ENCODE assay signal across 12 cellular contexts in the genomic region with DNA sequence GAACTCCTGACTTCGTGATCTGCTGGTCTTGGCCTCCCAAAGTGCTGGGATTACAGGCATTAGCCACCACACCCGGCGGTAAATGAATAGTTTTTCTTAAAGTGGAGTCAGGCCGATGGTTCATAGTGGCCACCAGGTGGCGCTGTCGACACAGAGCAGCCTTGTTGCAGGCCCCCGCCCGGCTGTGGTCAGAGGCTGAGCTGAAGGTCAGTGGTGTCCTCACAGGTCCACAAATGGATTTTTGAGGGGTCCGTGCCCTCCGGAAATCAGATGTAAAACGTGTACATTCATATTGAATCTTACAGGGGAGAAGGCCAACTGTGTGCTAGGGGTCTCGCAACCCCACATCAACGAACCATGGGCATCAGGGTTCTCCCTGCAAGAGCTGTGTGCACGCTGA. TPM values are rescaled to one million over a fixed set of nuclear protein-coding genes. Genes with fewer than 3 reads are reported as not detected.
DNase-seq lines count a peak whose midpoint lies in the region; ATAC-seq, FAIRE-seq and TF ChIP-seq lines count a peak whose summit lies in the region.
"Had no signal": no experiment of that assay in that cellular context is flagged by ENCODE, and none has a peak within 500 bp of the region (broad histone marks: within the 10 kb centered on the region; RNA-seq: fewer than 3 reads in every experiment).

No MANE protein-coding gene starts in this region.

- intact Hi-C loops in HepG2 (cut with micrococcal nuclease; ENCODE audit: unreplicated experiment): no loop called here

- no TSS peak for BruUV-seq in HepG2 (replicated peaks; lab: Mats Ljungman, UMichigan)

- H3K4me1 Mint-ChIP-seq in activated naive CD8-positive, alpha-beta T cell treated with anti-CD3 and anti-CD28 coated beads, Interleukin-2, amount 50 U/mL, for 24 hours: no peaks in the 10 kb centered on the region
- H3K4me1 Mint-ChIP-seq: activated naive CD8-positive, alpha-beta T cell treated with anti-CD3 and anti-CD28 coated beads, Interleukin-2, amount 10 ng/mL, durations not matched to agents 7 days and 5 days had no signal

- no peak overlapping the region for H3K4me2 ChIP-seq in HepG2 (ENCODE audit: low read depth, low read length)

- TF ChIP-seq EP300 in HepG2 (IDR thresholded peaks at IDR 0.05; ENCODE audit: low read depth in 2 of 2, low read length in 2 of 2) (no peak), HepG2 (CRISPR knock-in tag; IDR thresholded peaks at IDR 0.05; ENCODE audit: borderline replicate concordance) (no peak)

- no peaks in the 10 kb centered on the region for H3K27me3 ChIP-seq in BE2C
- H3K27me3 ChIP-seq in HepG2 (ENCODE audit: control insufficient read depth in 1 of 2, insufficient read depth in 2 of 2, low read length in 2 of 2): no peaks in the 10 kb centered on the region

- over 99% methylated on average over 12 of the region's 14 CpGs for WGBS in HepG2 (ENCODE audit: low lambda C conversion rate)

- TF ChIP-seq CTCF in BE2C (IDR thresholded peaks at IDR 0.05; ENCODE audit: low read depth, low read length) (peak; percentile 77), GM13976 (IDR thresholded peaks at IDR 0.05; ENCODE audit: borderline replicate concordance, control extremely low read depth, extremely low read depth, insufficient read depth, missing control alignments) (peak; percentile 34), HepG2 (CRISPR knock-in tag; IDR thresholded peaks at IDR 0.05) (peak; percentile 79)

- no peak overlapping the region for H3K9ac ChIP-seq in HepG2 (ENCODE audit: insufficient read depth, low read depth, low read length)

- H3K4me1 ChIP-seq in BE2C (no peaks in the 10 kb centered on the region), HepG2 (ENCODE audit: insufficient read depth, low read length) (no peaks in the 10 kb centered on the region)

- FAIRE-seq in HepG2 (lab: Jason Lieb, UNC): no peak
- FAIRE-seq: GM18507, islet of Langerhans had no signal

- H3K79me2 ChIP-seq in HepG2 (ENCODE audit: insufficient read depth, low read length): no peaks in the 10 kb centered on the region

- POLR2A ChIA-PET in HepG2 (lab: Yijun Ruan, JAX): interaction anchor here (0.7 to 1.5 kb wide), 7 partner anchors 9 to 46 kb away, joined by 3 to 6 read pairs (median 4); no protein-coding TSS in a partner anchor

- H3K36me3 Mint-ChIP-seq in activated naive CD8-positive, alpha-beta T cell treated with anti-CD3 and anti-CD28 coated beads, Interleukin-2, amount 50 U/mL, for 24 hours (ENCODE audit: low read depth): peaks cover 23% of the 10 kb centered on the region

- peaks cover 3% of the 10 kb centered on the region for H3K9me3 Mint-ChIP-seq in activated naive CD8-positive, alpha-beta T cell treated with anti-CD3 and anti-CD28 coated beads, Interleukin-2, amount 50 U/mL, for 24 hours

- DNase-seq in BE2C (peak; percentile 20), GM13976 (ENCODE audit: low spot score) (no peak), HepG2 (ENCODE audit: low spot score) (no peak), NCI-H345 (lab: John Stamatoyannopoulos, UW) (no peak), NCI-H1105 (lab: John Stamatoyannopoulos, UW) (no peak), cerebellar cortex (ENCODE audit: low spot score) (no peak), SK-N-DZ (ENCODE audit: low spot score) (no peak)
- DNase-seq in activated naive CD8-positive, alpha-beta T cell treated with anti-CD3 and anti-CD28 coated beads, Interleukin-2, amount 50 U/mL, for 24 hours: peak; percentile 31
- DNase-seq: activated naive CD8-positive, alpha-beta T cell treated with anti-CD3 and anti-CD28 coated beads, Interleukin-2, amount 10 ng/mL, durations not matched to agents 7 days and 5 days; NK-92 treated with Interleukin-12 subunit alpha and Interleukin-12 subunit beta, amount 100 ng/mL, for 24 hours had no signal

- H3K9me3 ChIP-seq in BE2C: peaks cover 5% of the 10 kb centered on the region; the same call in 1 of the 2 replicates
- no peaks in the 10 kb centered on the region for H3K9me3 ChIP-seq in HepG2 (ENCODE audit: low read length)

- no peak for ATAC-seq in activated naive CD8-positive, alpha-beta T cell treated with anti-CD3 and anti-CD28 coated beads, Interleukin-2, amount 50 U/mL, for 24 hours
- ATAC-seq in HepG2: peak; percentile 13; the same call in 1 of the 3 replicates

- TF ChIP-seq POLR2A in HepG2 (IDR thresholded peaks at IDR 0.05; ENCODE audit: insufficient read depth in 1 of 2, low read depth in 2 of 2, low read length in 2 of 2): no peak

- CTCF ChIA-PET in HepG2 (lab: Yijun Ruan, JAX; ENCODE audit: low intra/inter-chr PET ratio, low total read pairs): interaction anchor here (1.3 kb wide), 1 partner anchor 12 kb away, joined by 7 read pairs; no protein-coding TSS in a partner anchor

- H3K27me3 Mint-ChIP-seq in activated naive CD8-positive, alpha-beta T cell treated with anti-CD3 and anti-CD28 coated beads, Interleukin-2, amount 50 U/mL, for 24 hours: no peaks in the 10 kb centered on the region
- H3K27me3 Mint-ChIP-seq: activated naive CD8-positive, alpha-beta T cell treated with anti-CD3 and anti-CD28 coated beads, Interleukin-2, amount 10 ng/mL, durations not matched to agents 7 days and 5 days had no signal

- no peak overlapping the region for H2AFZ ChIP-seq in HepG2 (ENCODE audit: low read length)

- H3K27ac ChIP-seq in HepG2 (ENCODE audit: extremely low read length, insufficient read depth, low read length): no peak overlapping the region

- in situ Hi-C loops in GM13976 (cut with MboI; ENCODE audit: low sequenced_read_pairs, unreplicated experiment): no loop called here
- in situ Hi-C loops in HepG2 (cut with HindIII; ENCODE audit: extremely low pct_ligation_motif_present, low pct_unique_long_range_greater_than_20kb): no loop called here

- H3K4me3 ChIP-seq in BE2C (ENCODE audit: low read depth, low read length) (no peak overlapping the region), HepG2 (replicated peaks in 1 of 3; ENCODE audit: insufficient read depth in 1 of 3, low read depth in 2 of 3, low read length in 3 of 3) (no peak overlapping the region)

- TF ChIP-seq RAD21 in HepG2 (CRISPR knock-in tag; IDR thresholded peaks at IDR 0.05): peak; percentile 73; the same call in 1 of the 2 replicates

- H3K27ac Mint-ChIP-seq in activated naive CD8-positive, alpha-beta T cell treated with anti-CD3 and anti-CD28 coated beads, Interleukin-2, amount 50 U/mL, for 24 hours: no peak overlapping the region
- H3K27ac Mint-ChIP-seq: activated naive CD8-positive, alpha-beta T cell treated with anti-CD3 and anti-CD28 coated beads, Interleukin-2, amount 10 ng/mL, durations not matched to agents 7 days and 5 days had no signal

- H4K20me1 ChIP-seq in HepG2 (ENCODE audit: insufficient read depth, low read length): no peaks in the 10 kb centered on the region

- H3K36me3 ChIP-seq in BE2C (peaks cover 41% of the 10 kb centered on the region), HepG2 (replicated peaks in 1 of 2; ENCODE audit: control insufficient read depth in 1 of 2, insufficient read depth in 2 of 2, low read length in 2 of 2) (peaks cover 32 to 44% of the 10 kb centered on the region in 2 experiments)

- no peak overlapping the region for H3K4me3 Mint-ChIP-seq in activated naive CD8-positive, alpha-beta T cell treated with anti-CD3 and anti-CD28 coated beads, Interleukin-2, amount 50 U/mL, for 24 hours
- H3K4me3 Mint-ChIP-seq: activated naive CD8-positive, alpha-beta T cell treated with anti-CD3 and anti-CD28 coated beads, Interleukin-2, amount 10 ng/mL, durations not matched to agents 7 days and 5 days had no signal

RNA-seq across cellular contexts. Expression of gene WDR18, which starts 13.4 kb away (rescaled TPM):
- 247 TPM for polyA plus RNA-seq in BE2C (2012; ENCODE audit: insufficient read depth, insufficient read length, low read depth)
- 47.6 and 49.7 TPM in 2 replicates for total RNA-seq in HepG2 (2016; rRNA removed; fragmentation: Illumina TruSeq; extraction: Trizol)
- 26.1 and 29.1 TPM in 2 replicates for total RNA-seq in HepG2 (2016; cell fraction: cytosol; rRNA removed; fragmentation: Illumina TruSeq; extraction: Trizol; ENCODE audit: low read depth)
- total RNA-seq in HepG2 (2016; cell fraction: insoluble cytoplasmic fraction; rRNA removed; fragmentation: Illumina TruSeq; extraction: Trizol): 48.0 and 48.9 TPM in 2 replicates
- 31.0 and 31.9 TPM in 2 replicates for total RNA-seq in HepG2 (2016; cell fraction: membrane; rRNA removed; fragmentation: Illumina TruSeq; extraction: Trizol)
- total RNA-seq in HepG2 (2016; cell fraction: nucleus; rRNA removed; fragmentation: Illumina TruSeq; extraction: Trizol): 29.6 and 30.6 TPM in 2 replicates
- 36.4 and 44.6 TPM in 2 replicates for polyA plus RNA-seq in HepG2 (2011; rRNA removed)
- 25.5 and 56.5 TPM in 2 replicates for polyA plus RNA-seq in HepG2 (2011; cell fraction: cytosol; rRNA removed)
- polyA plus RNA-seq in HepG2 (2011; cell fraction: nucleus; rRNA removed): 182 and 212 TPM in 2 replicates
- polyA plus RNA-seq in HepG2 (2012): 32.8 and 36.1 TPM in 2 replicates
- polyA plus RNA-seq in HepG2 (2016; cell fraction: cytosol; fragmentation: Illumina TruSeq; extraction: Trizol; ENCODE audit: low read depth): 33.6 and 34.5 TPM in 2 replicates
- polyA plus RNA-seq in HepG2 (2016; cell fraction: insoluble cytoplasmic fraction; fragmentation: Illumina TruSeq; extraction: Trizol; ENCODE audit: low read depth): 54.6 and 65.2 TPM in 2 replicates
- polyA plus RNA-seq in HepG2 (2016; cell fraction: membrane; fragmentation: Illumina TruSeq; extraction: Trizol; ENCODE audit: low read depth): 27.0 and 27.2 TPM in 2 replicates
- 69.0 and 72.3 TPM in 2 replicates for polyA plus RNA-seq in HepG2 (2016; cell fraction: nucleus; fragmentation: Illumina TruSeq; extraction: Trizol; ENCODE audit: insufficient read depth, low read depth)
- 59.9 and 104 TPM in 2 replicates for polyA minus RNA-seq in HepG2 (2011; rRNA and poly(A)+ RNA removed; ENCODE audit: low replicate concordance)
- polyA minus RNA-seq in HepG2 (2011; cell fraction: cytosol; rRNA and poly(A)+ RNA removed): 40.3 and 49.5 TPM in 2 replicates
- 29.6 and 30.8 TPM in 2 replicates for polyA minus RNA-seq in HepG2 (2011; cell fraction: nucleus; rRNA and poly(A)+ RNA removed)
- 89.6 and 99.6 TPM in 2 replicates for polyA plus RNA-seq in SK-N-DZ (2014; cell fraction: cytosol; rRNA removed)
- 270 and 296 TPM in 2 replicates for polyA plus RNA-seq in SK-N-DZ (2014; cell fraction: nucleus; rRNA removed)

RNA-seq across cellular contexts. Expression of gene GRIN3B, which starts 29.5 kb away (rescaled TPM):
- polyA plus RNA-seq in BE2C (2012; ENCODE audit: insufficient read depth, insufficient read length, low read depth): 0.26 TPM
- total RNA-seq in HepG2 (2016; rRNA removed; fragmentation: Illumina TruSeq; extraction: Trizol): 0.07 TPM in 1 of 2 replicates, not detected in the other
- not detected in 2 replicates for total RNA-seq in HepG2 (2016; cell fraction: cytosol; rRNA removed; fragmentation: Illumina TruSeq; extraction: Trizol; ENCODE audit: low read depth)
- total RNA-seq in HepG2 (2016; cell fraction: insoluble cytoplasmic fraction; rRNA removed; fragmentation: Illumina TruSeq; extraction: Trizol): 0.17 TPM in 1 of 2 replicates, not detected in the other
- not detected in 2 replicates for total RNA-seq in HepG2 (2016; cell fraction: membrane; rRNA removed; fragmentation: Illumina TruSeq; extraction: Trizol)
- 0.28 TPM in 1 of 2 replicates, not detected in the other for total RNA-seq in HepG2 (2016; cell fraction: nucleus; rRNA removed; fragmentation: Illumina TruSeq; extraction: Trizol)
- 0.20 and 0.34 TPM in 2 replicates for polyA plus RNA-seq in HepG2 (2011; rRNA removed)
- 0.15 and 0.47 TPM in 2 replicates for polyA plus RNA-seq in HepG2 (2011; cell fraction: cytosol; rRNA removed)
- 2.8 and 7.1 TPM in 2 replicates for polyA plus RNA-seq in HepG2 (2011; cell fraction: nucleus; rRNA removed)
- 0.23 and 0.28 TPM in 2 replicates for polyA plus RNA-seq in HepG2 (2012)
- polyA plus RNA-seq in HepG2 (2016; cell fraction: cytosol; fragmentation: Illumina TruSeq; extraction: Trizol; ENCODE audit: low read depth): not detected in 2 replicates
- not detected in 2 replicates for polyA plus RNA-seq in HepG2 (2016; cell fraction: insoluble cytoplasmic fraction; fragmentation: Illumina TruSeq; extraction: Trizol; ENCODE audit: low read depth)
- polyA plus RNA-seq in HepG2 (2016; cell fraction: membrane; fragmentation: Illumina TruSeq; extraction: Trizol; ENCODE audit: low read depth): not detected in 2 replicates
- polyA plus RNA-seq in HepG2 (2016; cell fraction: nucleus; fragmentation: Illumina TruSeq; extraction: Trizol; ENCODE audit: insufficient read depth, low read depth): 0.27 and 0.38 TPM in 2 replicates
- polyA minus RNA-seq in HepG2 (2011; rRNA and poly(A)+ RNA removed; ENCODE audit: low replicate concordance): 0.42 TPM in 1 of 2 replicates, not detected in the other
- not detected in 2 replicates for polyA minus RNA-seq in HepG2 (2011; cell fraction: cytosol; rRNA and poly(A)+ RNA removed)
- polyA minus RNA-seq in HepG2 (2011; cell fraction: nucleus; rRNA and poly(A)+ RNA removed): 0.13 and 0.37 TPM in 2 replicates
- polyA plus RNA-seq in SK-N-DZ (2014; cell fraction: cytosol; rRNA removed): 2.6 TPM in 1 of 2 replicates, not detected in the other
- 1.9 TPM in 2 replicates for polyA plus RNA-seq in SK-N-DZ (2014; cell fraction: nucleus; rRNA removed)
- total RNA-seq: activated naive CD8-positive, alpha-beta T cell treated with anti-CD3 and anti-CD28 coated beads, Interleukin-2, amount 10 ng/mL, durations not matched to agents 7 days and 5 days had no signal

RNA-seq across cellular contexts. Expression of gene ARID3A, which starts 44.9 kb away (rescaled TPM):
- polyA plus RNA-seq in BE2C (2012; ENCODE audit: insufficient read depth, insufficient read length, low read depth): 23.2 TPM
- 53.8 and 71.3 TPM in 2 replicates for total RNA-seq in HepG2 (2016; rRNA removed; fragmentation: Illumina TruSeq; extraction: Trizol)
- total RNA-seq in HepG2 (2016; cell fraction: cytosol; rRNA removed; fragmentation: Illumina TruSeq; extraction: Trizol; ENCODE audit: low read depth): 26.5 and 31.5 TPM in 2 replicates
- total RNA-seq in HepG2 (2016; cell fraction: insoluble cytoplasmic fraction; rRNA removed; fragmentation: Illumina TruSeq; extraction: Trizol): 41.5 and 68.9 TPM in 2 replicates
- total RNA-seq in HepG2 (2016; cell fraction: membrane; rRNA removed; fragmentation: Illumina TruSeq; extraction: Trizol): 56.8 and 62.2 TPM in 2 replicates
- total RNA-seq in HepG2 (2016; cell fraction: nucleus; rRNA removed; fragmentation: Illumina TruSeq; extraction: Trizol): 35.6 and 47.1 TPM in 2 replicates
- polyA plus RNA-seq in HepG2 (2011; rRNA removed): 77.9 and 102 TPM in 2 replicates
- polyA plus RNA-seq in HepG2 (2011; cell fraction: cytosol; rRNA removed): 44.7 and 68.0 TPM in 2 replicates
- 150 and 160 TPM in 2 replicates for polyA plus RNA-seq in HepG2 (2011; cell fraction: nucleus; rRNA removed)
- polyA plus RNA-seq in HepG2 (2012): 78.6 and 99.3 TPM in 2 replicates
- polyA plus RNA-seq in HepG2 (2016; cell fraction: cytosol; fragmentation: Illumina TruSeq; extraction: Trizol; ENCODE audit: low read depth): 31.0 and 31.3 TPM in 2 replicates
- polyA plus RNA-seq in HepG2 (2016; cell fraction: insoluble cytoplasmic fraction; fragmentation: Illumina TruSeq; extraction: Trizol; ENCODE audit: low read depth): 58.1 and 70.4 TPM in 2 replicates
- 47.1 and 58.2 TPM in 2 replicates for polyA plus RNA-seq in HepG2 (2016; cell fraction: membrane; fragmentation: Illumina TruSeq; extraction: Trizol; ENCODE audit: low read depth)
- 76.0 and 89.6 TPM in 2 replicates for polyA plus RNA-seq in HepG2 (2016; cell fraction: nucleus; fragmentation: Illumina TruSeq; extraction: Trizol; ENCODE audit: insufficient read depth, low read depth)
- 15.5 and 299 TPM in 2 replicates for polyA minus RNA-seq in HepG2 (2011; rRNA and poly(A)+ RNA removed; ENCODE audit: low replicate concordance)
- 163 and 199 TPM in 2 replicates for polyA minus RNA-seq in HepG2 (2011; cell fraction: cytosol; rRNA and poly(A)+ RNA removed)
- 48.5 and 77.1 TPM in 2 replicates for polyA minus RNA-seq in HepG2 (2011; cell fraction: nucleus; rRNA and poly(A)+ RNA removed)
- 16.7 and 22.3 TPM in 2 replicates for polyA plus RNA-seq in SK-N-DZ (2014; cell fraction: cytosol; rRNA removed)
- 11.9 and 12.9 TPM in 2 replicates for polyA plus RNA-seq in SK-N-DZ (2014; cell fraction: nucleus; rRNA removed)

RNA-seq across cellular contexts. Expression of gene TMEM259, which starts 50.2 kb away (rescaled TPM):
- polyA plus RNA-seq in BE2C (2012; ENCODE audit: insufficient read depth, insufficient read length, low read depth): 687 TPM
- total RNA-seq in HepG2 (2016; rRNA removed; fragmentation: Illumina TruSeq; extraction: Trizol): 20.5 and 64.7 TPM in 2 replicates
- total RNA-seq in HepG2 (2016; cell fraction: cytosol; rRNA removed; fragmentation: Illumina TruSeq; extraction: Trizol; ENCODE audit: low read depth): 30.1 and 37.5 TPM in 2 replicates
- 17.1 and 68.9 TPM in 2 replicates for total RNA-seq in HepG2 (2016; cell fraction: insoluble cytoplasmic fraction; rRNA removed; fragmentation: Illumina TruSeq; extraction: Trizol)
- 50.5 and 59.4 TPM in 2 replicates for total RNA-seq in HepG2 (2016; cell fraction: membrane; rRNA removed; fragmentation: Illumina TruSeq; extraction: Trizol)
- total RNA-seq in HepG2 (2016; cell fraction: nucleus; rRNA removed; fragmentation: Illumina TruSeq; extraction: Trizol): 58.0 and 76.3 TPM in 2 replicates
- polyA plus RNA-seq in HepG2 (2011; rRNA removed): 164 and 232 TPM in 2 replicates
- polyA plus RNA-seq in HepG2 (2011; cell fraction: cytosol; rRNA removed): 108 and 161 TPM in 2 replicates
- 1,157 and 1,454 TPM in 2 replicates for polyA plus RNA-seq in HepG2 (2011; cell fraction: nucleus; rRNA removed)
- 55.1 and 79.6 TPM in 2 replicates for polyA plus RNA-seq in HepG2 (2012)
- 28.3 and 31.6 TPM in 2 replicates for polyA plus RNA-seq in HepG2 (2016; cell fraction: cytosol; fragmentation: Illumina TruSeq; extraction: Trizol; ENCODE audit: low read depth)
- 28.7 and 28.8 TPM in 2 replicates for polyA plus RNA-seq in HepG2 (2016; cell fraction: insoluble cytoplasmic fraction; fragmentation: Illumina TruSeq; extraction: Trizol; ENCODE audit: low read depth)
- polyA plus RNA-seq in HepG2 (2016; cell fraction: membrane; fragmentation: Illumina TruSeq; extraction: Trizol; ENCODE audit: low read depth): 47.1 and 48.7 TPM in 2 replicates
- 234 and 238 TPM in 2 replicates for polyA plus RNA-seq in HepG2 (2016; cell fraction: nucleus; fragmentation: Illumina TruSeq; extraction: Trizol; ENCODE audit: insufficient read depth, low read depth)
- polyA minus RNA-seq in HepG2 (2011; rRNA and poly(A)+ RNA removed; ENCODE audit: low replicate concordance): 129 and 199 TPM in 2 replicates
- polyA minus RNA-seq in HepG2 (2011; cell fraction: cytosol; rRNA and poly(A)+ RNA removed): 47.6 and 51.1 TPM in 2 replicates
- polyA minus RNA-seq in HepG2 (2011; cell fraction: nucleus; rRNA and poly(A)+ RNA removed): 58.8 and 65.8 TPM in 2 replicates
- 148 and 150 TPM in 2 replicates for polyA plus RNA-seq in SK-N-DZ (2014; cell fraction: cytosol; rRNA removed)
- 1,654 and 1,796 TPM in 2 replicates for polyA plus RNA-seq in SK-N-DZ (2014; cell fraction: nucleus; rRNA removed)

RNA-seq across cellular contexts. Expression of gene RNU6-2, which starts 50.6 kb away (rescaled TPM):
- polyA plus RNA-seq in BE2C (2012; ENCODE audit: insufficient read depth, insufficient read length, low read depth): not detected
- total RNA-seq in HepG2 (2016; rRNA removed; fragmentation: Illumina TruSeq; extraction: Trizol): under 0.01 TPM in 1 of 2 replicates, not detected in the other
- total RNA-seq in HepG2 (2016; cell fraction: cytosol; rRNA removed; fragmentation: Illumina TruSeq; extraction: Trizol; ENCODE audit: low read depth): under 0.01 TPM in 2 replicates
- total RNA-seq in HepG2 (2016; cell fraction: insoluble cytoplasmic fraction; rRNA removed; fragmentation: Illumina TruSeq; extraction: Trizol): under 0.01 TPM in 1 of 2 replicates, not detected in the other
- total RNA-seq in HepG2 (2016; cell fraction: membrane; rRNA removed; fragmentation: Illumina TruSeq; extraction: Trizol): under 0.01 TPM in 1 of 2 replicates, not detected in the other
- total RNA-seq in HepG2 (2016; cell fraction: nucleus; rRNA removed; fragmentation: Illumina TruSeq; extraction: Trizol): not detected in 2 replicates
- polyA plus RNA-seq in HepG2 (2011; rRNA removed): not detected in 2 replicates
- polyA plus RNA-seq in HepG2 (2011; cell fraction: cytosol; rRNA removed): not detected in 2 replicates
- not detected in 2 replicates for polyA plus RNA-seq in HepG2 (2011; cell fraction: nucleus; rRNA removed)
- not detected in 2 replicates for polyA plus RNA-seq in HepG2 (2012)
- not detected in 2 replicates for polyA plus RNA-seq in HepG2 (2016; cell fraction: cytosol; fragmentation: Illumina TruSeq; extraction: Trizol; ENCODE audit: low read depth)
- polyA plus RNA-seq in HepG2 (2016; cell fraction: insoluble cytoplasmic fraction; fragmentation: Illumina TruSeq; extraction: Trizol; ENCODE audit: low read depth): not detected in 2 replicates
- polyA plus RNA-seq in HepG2 (2016; cell fraction: membrane; fragmentation: Illumina TruSeq; extraction: Trizol; ENCODE audit: low read depth): not detected in 2 replicates
- polyA plus RNA-seq in HepG2 (2016; cell fraction: nucleus; fragmentation: Illumina TruSeq; extraction: Trizol; ENCODE audit: insufficient read depth, low read depth): not detected in 2 replicates
- polyA minus RNA-seq in HepG2 (2011; rRNA and poly(A)+ RNA removed; ENCODE audit: low replicate concordance): under 0.01 TPM in 1 of 2 replicates, not detected in the other
- polyA minus RNA-seq in HepG2 (2011; cell fraction: cytosol; rRNA and poly(A)+ RNA removed): under 0.01 TPM in 1 of 2 replicates, not detected in the other
- polyA minus RNA-seq in HepG2 (2011; cell fraction: nucleus; rRNA and poly(A)+ RNA removed): not detected in 2 replicates
- polyA plus RNA-seq in SK-N-DZ (2014; cell fraction: cytosol; rRNA removed): not detected in 2 replicates
- not detected in 2 replicates for polyA plus RNA-seq in SK-N-DZ (2014; cell fraction: nucleus; rRNA removed)
- total RNA-seq: activated naive CD8-positive, alpha-beta T cell treated with anti-CD3 and anti-CD28 coated beads, Interleukin-2, amount 10 ng/mL, durations not matched to agents 7 days and 5 days had no signal

Comparison
In these comparisons a context has a peak if more than half of its experiments do, and no peak if none do; other contexts are left out.
1. DNase-seq: peak in BE2C (single experiment) and activated naive CD8-positive, alpha-beta T cell treated with anti-CD3 and anti-CD28 coated beads, Interleukin-2, amount 50 U/mL, for 24 hours (single experiment); none in GM13976 (single experiment), HepG2 (single experiment), NCI-H345 (single experiment), NCI-H1105 (single experiment), cerebellar cortex (single experiment) and SK-N-DZ (single experiment).
2. Peak in every context shown above with its lines, with median percentiles within 50 percentile points of each other: CTCF ChIP-seq.